Comparison of ENCODE assay signal across 9 cellular contexts in the genomic region with DNA sequence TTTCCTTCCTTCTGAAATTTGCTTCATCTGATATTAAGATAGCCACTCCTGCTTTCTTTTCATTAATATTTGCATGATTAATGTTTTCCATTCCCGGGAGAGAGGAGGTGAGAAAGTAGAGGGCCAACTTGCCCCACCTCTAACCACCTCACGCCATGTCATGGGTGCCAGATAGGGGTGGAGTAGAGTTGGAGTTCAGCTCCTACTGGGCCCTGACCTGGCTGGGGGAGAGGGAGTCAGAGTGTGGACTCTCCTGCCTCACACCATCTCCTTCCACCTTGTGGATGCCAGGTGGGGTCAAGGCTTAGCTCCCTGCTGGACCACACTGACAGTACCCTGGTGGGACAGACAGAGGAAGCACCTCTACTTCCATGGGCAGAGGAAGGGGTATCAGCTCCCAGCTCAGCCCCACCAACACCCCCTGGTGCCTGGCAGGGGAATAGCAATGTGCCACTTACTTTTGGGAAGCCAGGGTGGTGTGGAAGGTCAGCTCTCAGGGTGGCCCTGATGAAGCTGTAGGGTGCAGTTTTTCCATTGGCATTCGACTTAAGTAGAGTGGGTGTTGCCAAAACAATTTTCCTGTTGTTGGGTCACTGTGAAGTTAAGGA. TPM values are rescaled to one million over a fixed set of nuclear protein-coding genes. Genes with fewer than 3 reads are reported as not detected.
A peak's percentile ranks its signal among the peaks of the same experiment; 100 is the strongest.
DNase-seq lines count a peak whose midpoint lies in the region; ATAC-seq and TF ChIP-seq lines count a peak whose summit lies in the region.
"Had no signal": no experiment of that assay in that cellular context is flagged by ENCODE, and none has a peak within 500 bp of the region (broad histone marks: within the 10 kb centered on the region; RNA-seq: fewer than 3 reads in every experiment).

No MANE protein-coding gene starts in this region.

- peak; percentile 78 for TF ChIP-seq CTCF in KMS-11 (conservative IDR thresholded peaks at IDR 0.05; ENCODE audit: low read depth, low read length)
- TF ChIP-seq CTCF in lung (IDR thresholded peaks at IDR 0.05; ENCODE audit: control extremely low read depth, extremely low read depth), result peak; percentile 5
- peak in 1 of 2 donors; percentile 33 for TF ChIP-seq CTCF in suprapubic skin (IDR thresholded peaks at IDR 0.05)

- H3K9me3 ChIP-seq in lung (ENCODE audit: control insufficient read depth in 2 of 2, insufficient read depth in 1 of 2, low read length in 1 of 2) (peaks cover 0 to 4% of the 10 kb centered on the region in 2 donors), suprapubic skin (no peaks in the 10 kb centered on the region)

- H3K27me3 ChIP-seq in KMS-11 (ENCODE audit: insufficient read depth, low read depth), result no peaks in the 10 kb centered on the region
- no peaks in the 10 kb centered on the region for H3K27me3 ChIP-seq in lung (ENCODE audit: control insufficient read depth, insufficient read depth)
- no peaks in the 10 kb centered on the region for H3K27me3 ChIP-seq in suprapubic skin

- ATAC-seq in lung (ENCODE audit: insufficient read depth, low FRiP score) (no peak), HG03442 (IDR thresholded peaks at IDR 0.05; ENCODE audit: unreplicated experiment) (no peak)

- no peak for TF ChIP-seq EP300 in suprapubic skin (IDR thresholded peaks at IDR 0.05)

- H3K4me1 ChIP-seq in KMS-11 (ENCODE audit: low read depth, poor library complexity, severe bottlenecking) (peaks cover 7% of the 10 kb centered on the region), lung (ENCODE audit: control insufficient read depth in 2 of 2, insufficient read depth in 2 of 2, low read length in 2 of 2) (no peaks in the 10 kb centered on the region), suprapubic skin (peaks cover 3% of the 10 kb centered on the region)

- no peak for TF ChIP-seq POLR2A in suprapubic skin (IDR thresholded peaks at IDR 0.05)

- H3K36me3 ChIP-seq in KMS-11 (ENCODE audit: insufficient read depth), result peaks cover 8% of the 10 kb centered on the region; the same call in 1 of the 2 replicates
- H3K36me3 ChIP-seq in lung (ENCODE audit: control insufficient read depth in 2 of 2, insufficient read depth in 2 of 2, low read length in 2 of 2), result peaks cover 9 to 21% of the 10 kb centered on the region in 2 donors
- H3K36me3 ChIP-seq in suprapubic skin, result peaks cover 21% of the 10 kb centered on the region

- no peak overlapping the region for H3K4me2 ChIP-seq in KMS-11

- WGBS in lung, 2 donors, result 78 to 86% methylated on average over 3 of the region's 3 CpGs
- WGBS in suprapubic skin, result 72% methylated on average over 3 of the region's 3 CpGs

- H3K4me3 ChIP-seq in KMS-11 (IDR thresholded peaks at IDR 0.05; ENCODE audit: insufficient read depth, low read depth, low read length), result no peak overlapping the region
- H3K4me3 ChIP-seq in lung, result no peak overlapping the region
- H3K4me3 ChIP-seq in suprapubic skin, result no peak overlapping the region

- no peaks in the 10 kb centered on the region for H4K20me1 ChIP-seq in KMS-11 (ENCODE audit: insufficient read depth)

- peaks cover 30% of the 10 kb centered on the region; the same call in 1 of the 2 replicates for H3K79me2 ChIP-seq in KMS-11 (ENCODE audit: insufficient read depth, low read depth)

- no peak overlapping the region for H3K27ac ChIP-seq in KMS-11
- H3K27ac ChIP-seq in lung (ENCODE audit: low read depth in 1 of 2, low read length in 1 of 2), result no peak overlapping the region
- H3K27ac ChIP-seq in suprapubic skin, result no peak overlapping the region

- no peak overlapping the region for H2AFZ ChIP-seq in KMS-11 (ENCODE audit: low read depth)

- no peak overlapping the region for H3K9ac ChIP-seq in KMS-11

- DNase-seq in COLO668 (lab: John Stamatoyannopoulos, UW; ENCODE audit: unreplicated experiment), result peak; percentile 36
- peak; percentile 56 to 69 for DNase-seq in activated T-cell treated with anti-CD3 and anti-CD28 coated beads, Interleukin-2, amount 50 U/mL, for 48 hours
- DNase-seq in lung (ENCODE audit: low spot score), result no peak
- DNase-seq in suprapubic skin (ENCODE audit: low spot score in 2 of 2), result no peak
- no peak for DNase-seq in GF-D8 (lab: John Stamatoyannopoulos, UW)
- no peak for DNase-seq in AG20443 (ENCODE audit: low spot score)

RNA-seq across cellular contexts. Expression of a gene that starts 28.0 kb away (rescaled TPM):
- total RNA-seq in lung (10 to 100 TPM; 17.9 to 30.9 TPM), suprapubic skin (10 to 100 TPM in 3 of 4 donors, 1 to 10 TPM in 1; 9.9 to 55.8 (median 24.5) TPM)
- polyA plus RNA-seq in lung, result 10 to 100 TPM; 14.7 to 15.7 TPM

RNA-seq across cellular contexts. Expression of a gene that starts 44.8 kb away (rescaled TPM):
- total RNA-seq in lung (not detected), suprapubic skin (not detected)
- not detected for polyA plus RNA-seq in lung
- polyA plus RNA-seq: esophagus had no signal

Comparison
In these comparisons a context has a peak if more than half of its experiments do, and no peak if none do; other contexts are left out.
1. DNase-seq: peak in COLO668 (single experiment) and activated T-cell treated with anti-CD3 and anti-CD28 coated beads, Interleukin-2, amount 50 U/mL, for 48 hours (2 of 2); none in lung (single experiment), suprapubic skin (0 of 2), GF-D8 (single experiment) and AG20443 (single experiment).